15 cellular contexts compared by ENCODE assay signal in genomic region chr11:134196756-134197155, GRCh38. TPM values are rescaled to one million over a fixed set of nuclear protein-coding genes. Genes with fewer than 3 reads are reported as not detected.
DNase-seq lines count a peak whose midpoint lies in the region.
"Had no signal": no experiment of that assay in that cellular context is flagged by ENCODE, and none has a peak within 500 bp of the region (broad histone marks: within the 10 kb centered on the region; RNA-seq: fewer than 3 reads in every experiment).

No MANE protein-coding gene starts in this region.

- peaks cover 67% of the 10 kb centered on the region for H3K36me3 Mint-ChIP-seq in activated CD4-positive, alpha-beta T cell treated with anti-CD3 and anti-CD28 coated beads, Interleukin-2, amount 10 ng/mL, durations not matched to agents 7 days and 5 days (ENCODE audit: low read depth)
- H3K36me3 Mint-ChIP-seq in CD8-positive, alpha-beta memory T cell = peaks cover 8 to 81% (median 25%) of the 10 kb centered on the region in 3 donors
- peaks cover 52% of the 10 kb centered on the region for H3K36me3 Mint-ChIP-seq in activated T-helper 1 cell treated with anti-CD3 and anti-CD28 coated beads, Interleukin-12 subunit alpha, Interleukin-12 subunit beta, Interleukin-2, Interleukin-4 antibody, amounts not matched to agents 30 ng/mL and 10 ng/mL and 1 ng/mL, durations not matched to agents 14 hours and 24 hours and 36 hours (ENCODE audit: low read depth)
- peaks cover 29 to 65% (median 47%) of the 10 kb centered on the region in 3 donors for H3K36me3 Mint-ChIP-seq in immature natural killer cell

- no peak overlapping the region for H3K4me3 Mint-ChIP-seq in activated CD4-positive, alpha-beta T cell treated with anti-CD3 and anti-CD28 coated beads, Interleukin-2, amount 10 ng/mL, durations not matched to agents 7 days and 5 days
- H3K4me3 Mint-ChIP-seq in CD8-positive, alpha-beta memory T cell = peak overlapping the region in 5 of 7 donors; percentile 23 to 51 (median 39)
- H3K4me3 Mint-ChIP-seq in activated T-helper 1 cell treated with anti-CD3 and anti-CD28 coated beads, Interleukin-12 subunit alpha, Interleukin-12 subunit beta, Interleukin-2, Interleukin-4 antibody, amounts not matched to agents 30 ng/mL and 10 ng/mL and 1 ng/mL, durations not matched to agents 14 hours and 24 hours and 36 hours = no peak overlapping the region
- peak overlapping the region; percentile 40 to 75 (median 67) for H3K4me3 Mint-ChIP-seq in immature natural killer cell

- DNase-seq in activated CD4-positive, alpha-beta T cell treated with anti-CD3 and anti-CD28 coated beads, Interleukin-2, amount 10 ng/mL, durations not matched to agents 7 days and 5 days = peak; percentile 9
- no peak for DNase-seq in activated CD4-positive, alpha-beta T cell treated with anti-CD3 and anti-CD28 coated beads, Interleukin-2, amount 50 U/mL, for 48 hours
- DNase-seq in CD8-positive, alpha-beta memory T cell = peak in 1 of 5 donors; percentile 4
- no peak for DNase-seq in activated T-helper 1 cell treated with anti-CD3 and anti-CD28 coated beads, Interleukin-12 subunit alpha, Interleukin-12 subunit beta, Interleukin-2, Interleukin-4 antibody, amounts not matched to agents 30 ng/mL and 10 ng/mL and 1 ng/mL, durations not matched to agents 14 hours and 24 hours and 36 hours (ENCODE audit: low spot score)
- DNase-seq in immature natural killer cell = peak in 2 of 3 donors; percentile 3 to 24
- DNase-seq in DMS153 treated with DMSO at 0.1 percent for 48 hours (lab: John Stamatoyannopoulos, UW; ENCODE audit: unreplicated experiment) = no peak
- DNase-seq in 8988T = no peak
- no peak for DNase-seq in activated T-cell treated with anti-CD3 and anti-CD28 coated beads, Interleukin-2, amount 50 U/mL, for 48 hours
- DNase-seq: DMS79 treated with DMSO at 0.1 percent for 48 hours, NCI-H1092 treated with DMSO at 0.1 percent for 48 hours, NCI-H2081, NCI-H2171 treated with DMSO at 0.1 percent for 48 hours, NCI-H446 treated with DMSO at 0.1 percent for 48 hours, NCI-H69 had no signal

- peak overlapping the region; percentile 73 for H3K27ac Mint-ChIP-seq in activated CD4-positive, alpha-beta T cell treated with anti-CD3 and anti-CD28 coated beads, Interleukin-2, amount 10 ng/mL, durations not matched to agents 7 days and 5 days
- H3K27ac Mint-ChIP-seq in CD8-positive, alpha-beta memory T cell = peak overlapping the region in 6 of 8 donors; percentile 13 to 90 (median 62)
- H3K27ac Mint-ChIP-seq in activated T-helper 1 cell treated with anti-CD3 and anti-CD28 coated beads, Interleukin-12 subunit alpha, Interleukin-12 subunit beta, Interleukin-2, Interleukin-4 antibody, amounts not matched to agents 30 ng/mL and 10 ng/mL and 1 ng/mL, durations not matched to agents 14 hours and 24 hours and 36 hours = peak overlapping the region; percentile 40
- H3K27ac Mint-ChIP-seq in immature natural killer cell = peak overlapping the region; percentile 56 to 91 (median 80)
- H3K27ac Mint-ChIP-seq: IgD-negative memory B cell had no signal

- no peak overlapping the region for H3K4me3 ChIP-seq in CD8-positive, alpha-beta memory T cell (ENCODE audit: low read length)

- CTCF ChIA-PET in activated CD4-positive, alpha-beta T cell treated with anti-CD3 and anti-CD28 coated beads, Interleukin-2, amount 10 ng/mL, durations not matched to agents 7 days and 5 days (lab: Charles Lee) = no interaction called here
- CTCF ChIA-PET in CD8-positive, alpha-beta memory T cell (lab: Charles Lee) = interaction anchor here (0.7 kb wide), 1 partner anchor 39 kb away, joined by 3 read pairs; no protein-coding TSS in a partner anchor

- H3K4me1 Mint-ChIP-seq in activated CD4-positive, alpha-beta T cell treated with anti-CD3 and anti-CD28 coated beads, Interleukin-2, amount 10 ng/mL, durations not matched to agents 7 days and 5 days = peaks cover 7% of the 10 kb centered on the region
- peaks cover 5 to 13% (median 7%) of the 10 kb centered on the region in 3 donors for H3K4me1 Mint-ChIP-seq in CD8-positive, alpha-beta memory T cell
- H3K4me1 Mint-ChIP-seq in activated T-helper 1 cell treated with anti-CD3 and anti-CD28 coated beads, Interleukin-12 subunit alpha, Interleukin-12 subunit beta, Interleukin-2, Interleukin-4 antibody, amounts not matched to agents 30 ng/mL and 10 ng/mL and 1 ng/mL, durations not matched to agents 14 hours and 24 hours and 36 hours (ENCODE audit: low read depth) = peaks cover 14% of the 10 kb centered on the region
- peaks cover 5 to 7% of the 10 kb centered on the region in 2 donors for H3K4me1 Mint-ChIP-seq in immature natural killer cell
- H3K4me1 Mint-ChIP-seq: IgD-negative memory B cell had no signal

- intact Hi-C loops in activated T-helper 1 cell treated with anti-CD3 and anti-CD28 coated beads, Interleukin-12 subunit alpha, Interleukin-12 subunit beta, Interleukin-2, Interleukin-4 antibody, amounts not matched to agents 30 ng/mL and 10 ng/mL and 1 ng/mL, durations not matched to agents 14 hours and 24 hours and 36 hours (cut with micrococcal nuclease) = no loop called here

- H3K27me3 Mint-ChIP-seq in activated CD4-positive, alpha-beta T cell treated with anti-CD3 and anti-CD28 coated beads, Interleukin-2, amount 10 ng/mL, durations not matched to agents 7 days and 5 days = no peaks in the 10 kb centered on the region
- no peaks in the 10 kb centered on the region for H3K27me3 Mint-ChIP-seq in CD8-positive, alpha-beta memory T cell
- H3K27me3 Mint-ChIP-seq in activated T-helper 1 cell treated with anti-CD3 and anti-CD28 coated beads, Interleukin-12 subunit alpha, Interleukin-12 subunit beta, Interleukin-2, Interleukin-4 antibody, amounts not matched to agents 30 ng/mL and 10 ng/mL and 1 ng/mL, durations not matched to agents 14 hours and 24 hours and 36 hours (ENCODE audit: insufficient read depth) = no peaks in the 10 kb centered on the region
- peaks cover 0 to 2% (median 0%) of the 10 kb centered on the region in 3 donors for H3K27me3 Mint-ChIP-seq in immature natural killer cell (ENCODE audit: low read depth in 3 of 3)
- H3K27me3 Mint-ChIP-seq: IgD-negative memory B cell had no signal

- H3K9me3 Mint-ChIP-seq in activated CD4-positive, alpha-beta T cell treated with anti-CD3 and anti-CD28 coated beads, Interleukin-2, amount 10 ng/mL, durations not matched to agents 7 days and 5 days = no peaks in the 10 kb centered on the region
- H3K9me3 Mint-ChIP-seq in CD8-positive, alpha-beta memory T cell = no peaks in the 10 kb centered on the region
- no peaks in the 10 kb centered on the region for H3K9me3 Mint-ChIP-seq in activated T-helper 1 cell treated with anti-CD3 and anti-CD28 coated beads, Interleukin-12 subunit alpha, Interleukin-12 subunit beta, Interleukin-2, Interleukin-4 antibody, amounts not matched to agents 30 ng/mL and 10 ng/mL and 1 ng/mL, durations not matched to agents 14 hours and 24 hours and 36 hours
- H3K9me3 Mint-ChIP-seq in immature natural killer cell = no peaks in the 10 kb centered on the region
- H3K9me3 Mint-ChIP-seq: IgD-negative memory B cell had no signal

- H3K27ac ChIP-seq in CD8-positive, alpha-beta memory T cell (ENCODE audit: low read depth, low read length) = no peak overlapping the region

- POLR2A ChIA-PET in activated CD4-positive, alpha-beta T cell treated with anti-CD3 and anti-CD28 coated beads, Interleukin-2, amount 10 ng/mL, durations not matched to agents 7 days and 5 days (lab: Charles Lee) = no interaction called here
- POLR2A ChIA-PET in CD8-positive, alpha-beta memory T cell (lab: Charles Lee) = no interaction called here

- H3K9me3 ChIP-seq in CD8-positive, alpha-beta memory T cell (ENCODE audit: low read length) = no peaks in the 10 kb centered on the region

- no peaks in the 10 kb centered on the region for H3K4me1 ChIP-seq in CD8-positive, alpha-beta memory T cell (ENCODE audit: insufficient read depth, low read length)

- H3K27me3 ChIP-seq in CD8-positive, alpha-beta memory T cell (ENCODE audit: insufficient read depth, low read length, poor library complexity, severe bottlenecking) = no peaks in the 10 kb centered on the region

- H3K36me3 ChIP-seq in CD8-positive, alpha-beta memory T cell (ENCODE audit: insufficient read depth, low read length) = peaks cover 24% of the 10 kb centered on the region

RNA-seq across cellular contexts. Expression of gene NCAPD3, which starts 27.0 kb away (rescaled TPM):
- 100 to 1,000 TPM; 118 to 125 TPM for total RNA-seq in activated CD4-positive, alpha-beta T cell treated with anti-CD3 and anti-CD28 coated beads, Interleukin-2, amount 10 ng/mL, durations not matched to agents 7 days and 5 days
- 10 to 100 TPM; 76.7 to 80.4 TPM for total RNA-seq in CD8-positive, alpha-beta memory T cell
- 14.3 TPM for polyA plus RNA-seq in CD8-positive, alpha-beta memory T cell
- 103 and 107 TPM in 2 replicates for total RNA-seq in activated T-helper 1 cell treated with anti-CD3 and anti-CD28 coated beads, Interleukin-12 subunit alpha, Interleukin-12 subunit beta, Interleukin-2, Interleukin-4 antibody, amounts not matched to agents 30 ng/mL and 10 ng/mL and 1 ng/mL, durations not matched to agents 14 hours and 24 hours and 36 hours
- polyA plus RNA-seq in immature natural killer cell = 10 to 100 TPM in 2 of 3 donors, 1 to 10 TPM in 1; 6.9 to 16.7 (median 11.4) TPM

RNA-seq across cellular contexts. Expression of gene VPS26B, which starts 27.7 kb away (rescaled TPM):
- 10 to 100 TPM; 66.4 to 66.9 TPM for total RNA-seq in activated CD4-positive, alpha-beta T cell treated with anti-CD3 and anti-CD28 coated beads, Interleukin-2, amount 10 ng/mL, durations not matched to agents 7 days and 5 days
- 10 to 100 TPM; 36.6 to 36.7 TPM for total RNA-seq in CD8-positive, alpha-beta memory T cell
- 73.5 TPM for polyA plus RNA-seq in CD8-positive, alpha-beta memory T cell
- 43.0 and 43.2 TPM in 2 replicates for total RNA-seq in activated T-helper 1 cell treated with anti-CD3 and anti-CD28 coated beads, Interleukin-12 subunit alpha, Interleukin-12 subunit beta, Interleukin-2, Interleukin-4 antibody, amounts not matched to agents 30 ng/mL and 10 ng/mL and 1 ng/mL, durations not matched to agents 14 hours and 24 hours and 36 hours
- polyA plus RNA-seq in immature natural killer cell = 100 to 1,000 TPM in 1 of 3 donors, 10 to 100 TPM in 2; 76.2 to 110 (median 78.1) TPM

RNA-seq across cellular contexts. Expression of gene THYN1, which starts 56.4 kb away (rescaled TPM):
- total RNA-seq in activated CD4-positive, alpha-beta T cell treated with anti-CD3 and anti-CD28 coated beads, Interleukin-2, amount 10 ng/mL, durations not matched to agents 7 days and 5 days = 10 to 100 TPM; 56.4 to 61.6 TPM
- 10 to 100 TPM; 58.9 to 68.4 TPM for total RNA-seq in CD8-positive, alpha-beta memory T cell
- 133 TPM for polyA plus RNA-seq in CD8-positive, alpha-beta memory T cell
- total RNA-seq in activated T-helper 1 cell treated with anti-CD3 and anti-CD28 coated beads, Interleukin-12 subunit alpha, Interleukin-12 subunit beta, Interleukin-2, Interleukin-4 antibody, amounts not matched to agents 30 ng/mL and 10 ng/mL and 1 ng/mL, durations not matched to agents 14 hours and 24 hours and 36 hours = 55.0 and 58.8 TPM in 2 replicates
- polyA plus RNA-seq in immature natural killer cell = 100 to 1,000 TPM in 2 of 3 donors, 10 to 100 TPM in 1; 92.7 to 116 (median 106) TPM

RNA-seq across cellular contexts. Expression of gene ACAD8, which starts 56.6 kb away (rescaled TPM):
- total RNA-seq in activated CD4-positive, alpha-beta T cell treated with anti-CD3 and anti-CD28 coated beads, Interleukin-2, amount 10 ng/mL, durations not matched to agents 7 days and 5 days = 10 to 100 TPM; 21.7 to 21.8 TPM
- 10 to 100 TPM; 27.1 to 28.2 TPM for total RNA-seq in CD8-positive, alpha-beta memory T cell
- polyA plus RNA-seq in CD8-positive, alpha-beta memory T cell = 20.9 TPM
- total RNA-seq in activated T-helper 1 cell treated with anti-CD3 and anti-CD28 coated beads, Interleukin-12 subunit alpha, Interleukin-12 subunit beta, Interleukin-2, Interleukin-4 antibody, amounts not matched to agents 30 ng/mL and 10 ng/mL and 1 ng/mL, durations not matched to agents 14 hours and 24 hours and 36 hours = 25.6 and 26.2 TPM in 2 replicates
- 10 to 100 TPM; 16.3 to 34.4 (median 22.7) TPM for polyA plus RNA-seq in immature natural killer cell

Comparison
In these comparisons a context has a peak if more than half of its experiments do, and no peak if none do; other contexts are left out.
1. DNase-seq: peak in activated CD4-positive, alpha-beta T cell treated with anti-CD3 and anti-CD28 coated beads, Interleukin-2, amount 10 ng/mL, durations not matched to agents 7 days and 5 days (single experiment) and immature natural killer cell (2 of 3); none in activated CD4-positive, alpha-beta T cell treated with anti-CD3 and anti-CD28 coated beads, Interleukin-2, amount 50 U/mL, for 48 hours (0 of 2), activated T-helper 1 cell treated with anti-CD3 and anti-CD28 coated beads, Interleukin-12 subunit alpha, Interleukin-12 subunit beta, Interleukin-2, Interleukin-4 antibody, amounts not matched to agents 30 ng/mL and 10 ng/mL and 1 ng/mL, durations not matched to agents 14 hours and 24 hours and 36 hours (single experiment), DMS153 treated with DMSO at 0.1 percent for 48 hours (single experiment), 8988T (single experiment) and activated T-cell treated with anti-CD3 and anti-CD28 coated beads, Interleukin-2, amount 50 U/mL, for 48 hours (0 of 2).
2. H3K4me3 Mint-ChIP-seq: peak in CD8-positive, alpha-beta memory T cell (5 of 7) and immature natural killer cell (5 of 5); none in activated CD4-positive, alpha-beta T cell treated with anti-CD3 and anti-CD28 coated beads, Interleukin-2, amount 10 ng/mL, durations not matched to agents 7 days and 5 days (single experiment) and activated T-helper 1 cell treated with anti-CD3 and anti-CD28 coated beads, Interleukin-12 subunit alpha, Interleukin-12 subunit beta, Interleukin-2, Interleukin-4 antibody, amounts not matched to agents 30 ng/mL and 10 ng/mL and 1 ng/mL, durations not matched to agents 14 hours and 24 hours and 36 hours (single experiment).
3. Peak in every context shown above with its lines, with median percentiles within 50 percentile points of each other: H3K27ac Mint-ChIP-seq.